In the genomic region with DNA sequence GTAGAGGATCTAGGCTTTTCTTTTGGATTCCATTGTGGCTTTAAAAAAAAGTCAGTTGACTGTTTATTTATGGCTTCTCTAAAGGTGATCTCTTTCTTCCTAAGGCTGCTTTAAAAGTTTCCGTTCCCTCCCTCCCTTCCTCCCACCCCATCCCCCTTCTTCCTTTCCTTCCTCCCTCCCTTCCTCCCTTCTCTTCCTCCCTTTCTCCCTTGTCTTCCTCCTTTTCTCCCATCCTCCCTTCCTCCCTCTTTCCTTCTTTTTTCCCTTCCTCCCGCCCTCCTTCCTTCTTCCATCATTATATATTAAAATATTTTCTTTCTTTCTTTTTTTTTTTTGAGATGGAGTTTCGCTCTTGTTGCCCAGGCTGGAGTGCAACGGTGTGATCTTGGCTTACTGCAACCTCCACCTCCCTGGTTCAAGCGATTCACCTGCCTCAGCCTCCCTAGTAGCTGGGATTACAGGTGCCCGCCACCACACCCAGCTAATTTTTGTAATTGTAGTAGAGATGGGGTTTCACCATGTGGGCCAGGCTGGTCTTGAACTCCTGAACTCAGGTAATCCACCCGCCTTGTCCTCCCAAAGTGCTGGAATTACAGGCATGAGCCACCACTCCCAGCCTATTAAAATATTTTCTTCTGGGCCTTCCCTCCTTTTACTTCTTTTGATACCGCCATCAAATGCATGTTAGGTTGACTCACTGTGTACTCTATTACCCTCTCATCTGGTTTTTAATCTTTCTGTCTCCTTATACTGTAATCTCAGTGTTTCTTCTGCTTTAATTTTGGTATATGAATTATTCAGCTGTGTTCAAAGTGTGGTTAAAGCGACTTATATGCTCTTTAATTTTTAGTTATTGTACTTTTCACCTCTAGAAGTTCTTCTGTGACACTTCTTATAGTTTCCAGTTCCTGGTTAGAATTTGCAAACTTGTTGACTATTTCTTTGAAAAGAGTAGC, we compare ENCODE assay signal across 12 cellular contexts. TPM values are rescaled to one million over a fixed set of nuclear protein-coding genes. Genes with fewer than 3 reads are reported as not detected.
DNase-seq lines count a peak whose midpoint lies in the region; ATAC-seq, FAIRE-seq and TF ChIP-seq lines count a peak whose summit lies in the region.
"Had no signal": no experiment of that assay in that cellular context is flagged by ENCODE, and none has a peak within 500 bp of the region (broad histone marks: within the 10 kb centered on the region; RNA-seq: fewer than 3 reads in every experiment).

No MANE protein-coding gene starts in this region.

- H3K9me3 ChIP-seq in AG04450 (ENCODE audit: control insufficient read depth, insufficient read depth, low read length) (no peaks in the 10 kb centered on the region), DOHH2 (ENCODE audit: control insufficient read depth, insufficient read depth, low read length) (no peaks in the 10 kb centered on the region), lower lobe of right lung (no peaks in the 10 kb centered on the region), kidney (ENCODE audit: control insufficient read depth in 1 of 2, low read length in 2 of 2) (no peaks in the 10 kb centered on the region)

- H3K36me3 Mint-ChIP-seq in activated CD8-positive, alpha-beta T cell treated with anti-CD3 and anti-CD28 coated beads for 36 hours (ENCODE audit: low read depth) = peaks cover 13% of the 10 kb centered on the region

- H3K27me3 ChIP-seq in AG04450 (ENCODE audit: control insufficient read depth, insufficient read depth, low read length) = no peaks in the 10 kb centered on the region
- no peaks in the 10 kb centered on the region for H3K27me3 ChIP-seq in DOHH2 (ENCODE audit: control insufficient read depth, low read length)
- no peaks in the 10 kb centered on the region for H3K27me3 ChIP-seq in lower lobe of right lung (ENCODE audit: low read depth)

- no peaks in the 10 kb centered on the region for H3K79me2 ChIP-seq in DOHH2 (ENCODE audit: control insufficient read depth, low read length)

- no peak overlapping the region for H3K9ac ChIP-seq in kidney (ENCODE audit: low read length in 2 of 2)

- H3K4me2 ChIP-seq in DOHH2 (ENCODE audit: low read length) = peak overlapping the region; percentile 77

- H3K4me1 ChIP-seq in DOHH2 (ENCODE audit: control insufficient read depth, low read length) (peaks cover 44% of the 10 kb centered on the region), lower lobe of right lung (peaks cover 33% of the 10 kb centered on the region), kidney (ENCODE audit: control insufficient read depth in 1 of 2, insufficient read depth in 1 of 2, low read depth in 1 of 2, low read length in 2 of 2) (peaks cover 7 to 8% of the 10 kb centered on the region in 2 donors)

- H3K27me3 Mint-ChIP-seq in activated CD8-positive, alpha-beta T cell treated with anti-CD3 and anti-CD28 coated beads for 36 hours = no peaks in the 10 kb centered on the region

- DNase-seq in AG04450 (ENCODE audit: low read depth, low spot score) (no peak), lower lobe of right lung (no peak), HCEC 1CT (no peak), kidney (no peak), HT-29 (ENCODE audit: low spot score) (no peak)
- DNase-seq in activated CD8-positive, alpha-beta T cell treated with anti-CD3 and anti-CD28 coated beads for 36 hours = no peak
- DNase-seq: DMS 273 treated with DMSO at 0.1 percent for 48 hours, left cardiac atrium, NCI-H187 treated with DMSO at 0.1 percent for 48 hours, retina had no signal

- peak; percentile 22 for ATAC-seq in activated CD8-positive, alpha-beta T cell treated with anti-CD3 and anti-CD28 coated beads for 36 hours
- ATAC-seq in lower lobe of right lung (no peak), HG03378 (IDR thresholded peaks at IDR 0.05; ENCODE audit: unreplicated experiment) (no peak)

- no peaks in the 10 kb centered on the region for H4K20me1 ChIP-seq in DOHH2 (ENCODE audit: control insufficient read depth, insufficient read depth, low read depth, low read length)

- CTCF ChIA-PET in AG04450 (lab: Charles Lee) = interaction anchor here (0.6 kb wide), 1 partner anchor 27 kb away, joined by 3 read pairs; no protein-coding TSS in a partner anchor
- CTCF ChIA-PET in activated CD8-positive, alpha-beta T cell treated with anti-CD3 and anti-CD28 coated beads for 36 hours (lab: Charles Lee) = interaction anchor here (0.7 to 4.4 kb wide), 7 partner anchors 17 to 373 kb away, joined by 3 to 24 read pairs (median 5); no protein-coding TSS in a partner anchor

- H3K9me2 ChIP-seq in DOHH2 (replicated peaks; ENCODE audit: control insufficient read depth, low read length) = no peaks in the 10 kb centered on the region

- intact Hi-C loops in activated CD8-positive, alpha-beta T cell treated with anti-CD3 and anti-CD28 coated beads for 36 hours (cut with micrococcal nuclease) = loop anchor here (5.0 kb wide), 3 partner anchors 42 to 103 kb away; no protein-coding TSS in a partner anchor
- intact Hi-C loops in lower lobe of right lung (cut with DNase I) (no loop called here), kidney (cut with DNase I) (no loop called here)

- H3F3A ChIP-seq in DOHH2 (ENCODE audit: control insufficient read depth, insufficient read depth) = peaks cover 9% of the 10 kb centered on the region; the same call in 1 of the 2 replicates

- peak overlapping the region; percentile 99 for H3K27ac Mint-ChIP-seq in activated CD8-positive, alpha-beta T cell treated with anti-CD3 and anti-CD28 coated beads for 36 hours

- no peak overlapping the region for H3K4me3 ChIP-seq in AG04450 (ENCODE audit: low read depth, low read length)
- H3K4me3 ChIP-seq in DOHH2 (ENCODE audit: low read length) = peak overlapping the region; percentile 63
- H3K4me3 ChIP-seq in lower lobe of right lung = no peak overlapping the region
- no peak overlapping the region for H3K4me3 ChIP-seq in kidney (ENCODE audit: low read length in 2 of 2)

- no peaks in the 10 kb centered on the region for H3K9me3 Mint-ChIP-seq in activated CD8-positive, alpha-beta T cell treated with anti-CD3 and anti-CD28 coated beads for 36 hours

- H3K4me1 Mint-ChIP-seq in activated CD8-positive, alpha-beta T cell treated with anti-CD3 and anti-CD28 coated beads for 36 hours (ENCODE audit: low read depth) = peaks cover 59% of the 10 kb centered on the region

- POLR2A ChIA-PET in AG04450 (lab: Yijun Ruan, JAX) = no interaction called here
- POLR2A ChIA-PET in activated CD8-positive, alpha-beta T cell treated with anti-CD3 and anti-CD28 coated beads for 36 hours (lab: Charles Lee) = interaction anchor here (0.8 to 7.4 kb wide), 12 partner anchors 9 to 39 kb away, joined by 3 to 66 read pairs (median 4); no protein-coding TSS in a partner anchor

- H3K36me3 ChIP-seq in DOHH2 (ENCODE audit: control insufficient read depth, low read length) (no peaks in the 10 kb centered on the region), lower lobe of right lung (no peaks in the 10 kb centered on the region), kidney (ENCODE audit: control insufficient read depth in 1 of 2, insufficient read depth in 2 of 2, low read length in 2 of 2) (no peaks in the 10 kb centered on the region)

- no peak for FAIRE-seq in kidney (lab: Jason Lieb, UNC)

- no peak overlapping the region for H3K4me3 Mint-ChIP-seq in activated CD8-positive, alpha-beta T cell treated with anti-CD3 and anti-CD28 coated beads for 36 hours

- H3K27ac ChIP-seq in AG04450 (ENCODE audit: low read depth, low read length) (peak overlapping the region; percentile 96), DOHH2 (ENCODE audit: low read depth, low read length) (peak overlapping the region; percentile 78), lower lobe of right lung (peak overlapping the region; percentile 62), kidney (ENCODE audit: low read depth in 2 of 2, low read length in 2 of 2) (no peak overlapping the region)

- no peak for TF ChIP-seq CTCF in AG04450 (IDR thresholded peaks at IDR 0.05; ENCODE audit: low read depth, low read length)
- TF ChIP-seq CTCF in DOHH2 (IDR thresholded peaks at IDR 0.05; ENCODE audit: low read depth, low read length, poor library complexity, severe bottlenecking) = no peak
- no peak for TF ChIP-seq CTCF in activated CD8-positive, alpha-beta T cell treated with anti-CD3 and anti-CD28 coated beads for 36 hours (IDR thresholded peaks at IDR 0.05)
- TF ChIP-seq CTCF in lower lobe of right lung (IDR thresholded peaks at IDR 0.05) = no peak
- no peak for TF ChIP-seq CTCF in kidney (IDR thresholded peaks at IDR 0.05; ENCODE audit: borderline replicate concordance, extremely low read depth, insufficient read depth)

RNA-seq across cellular contexts. Expression of gene ATP5PO, which starts 59.2 kb away (rescaled TPM):
- 300 and 365 TPM in 2 replicates for polyA plus RNA-seq in AG04450 (2011; rRNA removed)
- polyA minus RNA-seq in AG04450 (2011; rRNA and poly(A)+ RNA removed) = 40.1 and 58.9 TPM in 2 replicates
- total RNA-seq in activated CD8-positive, alpha-beta T cell treated with anti-CD3 and anti-CD28 coated beads for 36 hours = 100 to 1,000 TPM; 234 to 241 TPM
- 100 TPM for total RNA-seq in lower lobe of right lung
- total RNA-seq in kidney = 165 TPM
- 693 TPM for polyA plus RNA-seq in kidney (ENCODE audit: insufficient read depth, low read depth, low replicate concordance)
- 70.1 and 71.3 TPM in 2 replicates for total RNA-seq in HT-29 (2014; rRNA removed; shearing (Covaris generic))

Comparison
In these comparisons a context has a peak if more than half of its experiments do, and no peak if none do; other contexts are left out.
1. H3K27ac ChIP-seq: peak in AG04450 (single experiment), DOHH2 (single experiment) and lower lobe of right lung (single experiment); none in kidney (0 of 2).